16 cellular contexts compared by ENCODE assay signal in genomic region chr13:105144020-105144419, GRCh38.
"Had no signal": no experiment of that assay in that cellular context is flagged by ENCODE, and none has a peak within 500 bp of the region (broad histone marks: within the 10 kb centered on the region; RNA-seq: fewer than 3 reads in every experiment).

No MANE protein-coding gene starts in this region.

- H3K9me3 ChIP-seq: adrenal gland, left ventricle myocardium inferior, mucosa of descending colon, pancreas, spleen had no signal

- H3K36me3 ChIP-seq: adrenal gland, cardiac muscle cell, left ventricle myocardium inferior, pancreas, spleen had no signal

- ATAC-seq: mucosa of descending colon; naive thymus-derived CD4-positive, alpha-beta T cell; pancreas; sciatic nerve had no signal

- H3K4me3 Mint-ChIP-seq: activated naive CD4-positive, alpha-beta T cell treated with anti-CD3 and anti-CD28 coated beads for 36 hours; naive thymus-derived CD4-positive, alpha-beta T cell; stimulated activated naive CD8-positive, alpha-beta T cell treated with anti-CD3 and anti-CD28 coated beads, Interleukin-15, Interleukin-2, amounts not matched to agents 100 ng/mL and 50 ng/mL, for 24 hours had no signal

- H3K9me3 Mint-ChIP-seq: activated naive CD4-positive, alpha-beta T cell treated with anti-CD3 and anti-CD28 coated beads for 36 hours; activated T-helper 2 cell treated with anti-CD3 and anti-CD28 coated beads, Interferon-gamma antibody, Interleukin-2, Interleukin-4, amounts not matched to agents 10 μg/mL and 5 μg/mL and 100 μg/mL, durations not matched to agents 14 hours and 24 hours and 36 hours; naive thymus-derived CD4-positive, alpha-beta T cell; stimulated activated naive CD8-positive, alpha-beta T cell treated with anti-CD3 and anti-CD28 coated beads, Interleukin-15, Interleukin-2, amounts not matched to agents 100 ng/mL and 50 ng/mL, for 24 hours had no signal

- FAIRE-seq: colon, endometrium, kidney, pancreas had no signal

- H3K27ac ChIP-seq: adrenal gland, cardiac muscle cell, left ventricle myocardium inferior, pancreas, spleen had no signal

- H3K4me3 ChIP-seq: adrenal gland, cardiac muscle cell, left ventricle myocardium inferior, mucosa of descending colon, pancreas, spleen had no signal

- H3K27me3 Mint-ChIP-seq: naive thymus-derived CD4-positive, alpha-beta T cell; stimulated activated naive CD8-positive, alpha-beta T cell treated with anti-CD3 and anti-CD28 coated beads, Interleukin-15, Interleukin-2, amounts not matched to agents 100 ng/mL and 50 ng/mL, for 24 hours had no signal

- H3K27ac Mint-ChIP-seq: activated naive CD4-positive, alpha-beta T cell treated with anti-CD3 and anti-CD28 coated beads for 36 hours; activated T-helper 2 cell treated with anti-CD3 and anti-CD28 coated beads, Interferon-gamma antibody, Interleukin-2, Interleukin-4, amounts not matched to agents 10 μg/mL and 5 μg/mL and 100 μg/mL, durations not matched to agents 14 hours and 24 hours and 36 hours; naive thymus-derived CD4-positive, alpha-beta T cell; stimulated activated naive CD8-positive, alpha-beta T cell treated with anti-CD3 and anti-CD28 coated beads, Interleukin-15, Interleukin-2, amounts not matched to agents 100 ng/mL and 50 ng/mL, for 24 hours had no signal

- H3K36me3 Mint-ChIP-seq: naive thymus-derived CD4-positive, alpha-beta T cell had no signal

- H3K4me1 ChIP-seq: adrenal gland, left ventricle myocardium inferior, pancreas had no signal

- DNase-seq: activated CD4-positive, alpha-beta T cell treated with anti-CD3 and anti-CD28 coated beads, Interleukin-2, amount 50 U/mL, for 48 hours; activated naive CD4-positive, alpha-beta T cell treated with anti-CD3 and anti-CD28 coated beads for 36 hours; adrenal gland; kidney; left ventricle myocardium inferior; mucosa of descending colon; naive thymus-derived CD4-positive, alpha-beta T cell; pancreas; spleen; T-helper 9 cell had no signal

- H3K27me3 ChIP-seq: adrenal gland, cardiac muscle cell, pancreas, spleen had no signal
